In genomic region chr1:8880068-8880676, GRCh38 we compare ENCODE assay signal across 1 cellular context.
TF ChIP-seq lines count a peak whose summit lies in the region.

No MANE protein-coding gene starts in this region.

TF ChIP-seq in K562, 482 proteins besides CTCF, POLR2A, EP300 and RAD21 (continued from another document and continues in another):
- TF ChIP-seq SMAD4 (CRISPR knock-in tag; conservative IDR thresholded peaks at IDR 0.05) (peak; percentile 20; the same call in 1 of the 2 replicates), ZNF696 (CRISPR knock-in tag; conservative IDR thresholded peaks at IDR 0.05) (no peak), NR1H2 (CRISPR knock-in tag; IDR thresholded peaks at IDR 0.05) (no peak), ZNF121 (CRISPR knock-in tag; conservative IDR thresholded peaks at IDR 0.05) (no peak), ZNF75A (CRISPR knock-in tag; IDR thresholded peaks at IDR 0.05) (no peak), NCOA1 (IDR thresholded peaks at IDR 0.05; ENCODE audit: low read depth) (0 out of 2 replicates have a peak, but pooled peaks have one; percentile 24), DDX20 (tag; IDR thresholded peaks at IDR 0.05; ENCODE audit: low read depth) (no peak), AFF1 (IDR thresholded peaks at IDR 0.05; ENCODE audit: low read depth in 1 of 2, partially characterized antibody in 2 of 2) (peak in 1 of 2 experiments; percentile 68), GTF2F1 (IDR thresholded peaks at IDR 0.05; ENCODE audit: low read depth, low read length) (no peak), E2F1 (CRISPR knock-in tag; IDR thresholded peaks at IDR 0.05) (no peak), DEAF1 (CRISPR knock-in tag; IDR thresholded peaks at IDR 0.05) (no peak), ZNF561 (CRISPR knock-in tag; conservative IDR thresholded peaks at IDR 0.05) (no peak), UBTF (IDR thresholded peaks at IDR 0.05; ENCODE audit: borderline replicate concordance in 1 of 2, low read depth in 2 of 2, low read length in 2 of 2) (peak in 1 of 2 experiments; percentile 49; a peak in 1 of 4 replicates), OTX1 (CRISPR knock-in tag; IDR thresholded peaks at IDR 0.05) (no peak), KLF1 (tag; IDR thresholded peaks at IDR 0.05) (no peak), ZNF764 (CRISPR knock-in tag; IDR thresholded peaks at IDR 0.05; ENCODE audit: low read depth) (no peak), HNRNPH1 (optimal IDR thresholded peaks at IDR 0.05; ENCODE audit: low read depth, low read length) (no peak), L3MBTL2 (IDR thresholded peaks at IDR 0.05) (peak; percentile 61), NONO (IDR thresholded peaks at IDR 0.05; ENCODE audit: low read depth in 2 of 2, low read length in 1 of 2) (no peak), TARDBP (IDR thresholded peaks at IDR 0.05) (no peak), ZNF3 (CRISPR knock-in tag; IDR thresholded peaks at IDR 0.05) (no peak), COPS2 (conservative IDR thresholded peaks at IDR 0.05) (no peak), POLR3G (IDR thresholded peaks at IDR 0.05; ENCODE audit: extremely low read depth, insufficient read length, insufficient replicate concordance) (no peak), GTF2E2 (tag; IDR thresholded peaks at IDR 0.05) (no peak), ZC3H11A (IDR thresholded peaks at IDR 0.05; ENCODE audit: low read depth, low read length) (no peak), FOXJ2 (tag; IDR thresholded peaks at IDR 0.05) (no peak), FOS (IDR thresholded peaks at IDR 0.05; ENCODE audit: extremely low read depth, insufficient read length) (no peak), SMC3 (conservative IDR thresholded peaks at IDR 0.05; ENCODE audit: insufficient read depth, low read depth, low read length) (no peak), EWSR1 (IDR thresholded peaks at IDR 0.05; ENCODE audit: borderline replicate concordance, low read depth, partially characterized antibody) (no peak), GATA2 (CRISPR knock-in tag; IDR thresholded peaks at IDR 0.05) (peak; percentile 63), JUND (IDR thresholded peaks at IDR 0.05; ENCODE audit: borderline replicate concordance, low read depth, low read length) (peak; percentile 86), JUND (tag; IDR thresholded peaks at IDR 0.05; ENCODE audit: borderline replicate concordance, low read depth, low read length) (peak; percentile 87; the same call in 2 of the 3 replicates), ZNF133 (CRISPR knock-in tag; IDR thresholded peaks at IDR 0.05) (no peak), ZNF57 (CRISPR knock-in tag; IDR thresholded peaks at IDR 0.05) (no peak), MTA3 (IDR thresholded peaks at IDR 0.05; ENCODE audit: borderline replicate concordance) (0 out of 2 replicates have a peak, but pooled peaks have one; percentile 48), ZFPM2 (CRISPR knock-in tag; IDR thresholded peaks at IDR 0.05) (no peak), THRA (IDR thresholded peaks at IDR 0.05) (no peak), PHF21A (IDR thresholded peaks at IDR 0.05; ENCODE audit: borderline replicate concordance, low read depth) (no peak), TEAD2 (tag; IDR thresholded peaks at IDR 0.05) (no peak), PHF20 (IDR thresholded peaks at IDR 0.05; ENCODE audit: partially characterized antibody) (no peak), ZBTB1 (CRISPR knock-in tag; IDR thresholded peaks at IDR 0.05; ENCODE audit: borderline replicate concordance, low read depth) (no peak), HDAC2 (IDR thresholded peaks at IDR 0.05) (peak; percentile 99), ZNF217 (CRISPR knock-in tag; IDR thresholded peaks at IDR 0.05) (no peak), ATF3 (IDR thresholded peaks at IDR 0.05) (peak; percentile 80), ATF3 (CRISPR knock-in tag; conservative IDR thresholded peaks at IDR 0.05) (0 out of 2 replicates have a peak, but pooled peaks have one; percentile 65), NFATC3 (IDR thresholded peaks at IDR 0.05) (no peak), XRCC4 (IDR thresholded peaks at IDR 0.05; ENCODE audit: extremely low read depth, insufficient read depth, insufficient read length) (no peak), SAP30 (IDR thresholded peaks at IDR 0.05; ENCODE audit: borderline replicate concordance, insufficient read depth, low read depth, low read length, poor library complexity, severe bottlenecking) (no peak), MXI1 (IDR thresholded peaks at IDR 0.05; ENCODE audit: low read depth, low read length) (0 out of 2 replicates have a peak, but pooled peaks have one; percentile 25), SOX6 (IDR thresholded peaks at IDR 0.05) (peak; percentile 92), EHMT2 (IDR thresholded peaks at IDR 0.05) (no peak), ZBED1 (IDR thresholded peaks at IDR 0.05) (no peak), FOSL1 (tag; conservative IDR thresholded peaks at IDR 0.05) (peak; percentile 90), HOMEZ (CRISPR knock-in tag; IDR thresholded peaks at IDR 0.05) (no peak), KLF6 (CRISPR knock-in tag; IDR thresholded peaks at IDR 0.05; ENCODE audit: borderline replicate concordance) (no peak), SAFB (IDR thresholded peaks at IDR 0.05; ENCODE audit: borderline replicate concordance, low read depth, low read length) (no peak), ELK3 (CRISPR knock-in tag; IDR thresholded peaks at IDR 0.05) (no peak), ZNF311 (CRISPR knock-in tag; IDR thresholded peaks at IDR 0.05) (no peak), ZNF23 (CRISPR knock-in tag; IDR thresholded peaks at IDR 0.05) (no peak)
